36 cellular contexts compared by ENCODE assay signal in genomic region chr2:118557016-118557415, GRCh38.
A peak's percentile ranks its signal among the peaks of the same experiment; 100 is the strongest.
DNase-seq lines count a peak whose midpoint lies in the region; ATAC-seq, FAIRE-seq and TF ChIP-seq lines count a peak whose summit lies in the region.
"Had no signal": no experiment of that assay in that cellular context is flagged by ENCODE, and none has a peak within 500 bp of the region (broad histone marks: within the 10 kb centered on the region; RNA-seq: fewer than 3 reads in every experiment).

No MANE protein-coding gene starts in this region.

- H3K4me3 ChIP-seq in bronchial epithelial cell (ENCODE audit: low read depth, low read length) (no peak overlapping the region), mesenchymal stem cell (ENCODE audit: insufficient read depth in 1 of 2, low read depth in 1 of 2, low read length in 2 of 2) (no peak overlapping the region), neuronal stem cell (ENCODE audit: low read length in 2 of 2) (no peak overlapping the region)
- H3K4me3 ChIP-seq: A549; BLaER1; BLaER1 treated with 17β-estradiol and CSF1 and Interleukin-3, amounts not matched to agents 10 nM and 100 nM had no signal

- FAIRE-seq in bronchial epithelial cell (lab: Jason Lieb, UNC): peak; percentile 84
- FAIRE-seq: A204.1, A549, D721Med had no signal

- DNase-seq in bronchial epithelial cell (ENCODE audit: low read depth) (no peak), mesenchymal stem cell (no peak), neuronal stem cell (ENCODE audit: low spot score) (no peak), osteocyte (ENCODE audit: extremely low spot score, unreplicated experiment) (peak; percentile 53), GM19240 (ENCODE audit: insufficient read length, low spot score) (no peak), NCI-H526 treated with DMSO at 0.1 percent for 48 hours (lab: John Stamatoyannopoulos, UW) (no peak)
- no peak for DNase-seq in activated naive CD4-positive, alpha-beta T cell treated with anti-CD3 and anti-CD28 coated beads for 36 hours
- no peak for DNase-seq in CD4-positive, alpha-beta T cell
- DNase-seq: 8988T; ACHN; AML-193; BE2C; C1 segment of cervical spinal cord; Caco-2; Calu3; CD4-positive, alpha-beta memory T cell; CD4-positive, CD25-positive, alpha-beta regulatory T cell; CD8-positive, alpha-beta memory T cell; CD8-positive, alpha-beta T cell; COR-L47; DMS 273 treated with DMSO at 0.1 percent for 48 hours; DMS153; DMS53; DMS79; DMS79 treated with DMSO at 0.1 percent for 48 hours; DND-41; EL had no signal

- 89% methylated on average over 5 of the region's 5 CpGs for WGBS in mesenchymal stem cell
- no CpG with 5 or more reads among the region's 5 CpGs for WGBS in neuronal stem cell (ENCODE audit: extremely low coverage in 2 of 2, insufficient read length in 2 of 2, insufficient replicate concordance in 1 of 2), 2 donors

- H3K4ac ChIP-seq in mesenchymal stem cell (ENCODE audit: low read depth in 1 of 2, low read length in 2 of 2): no peak overlapping the region
- H3K4ac ChIP-seq in neuronal stem cell (ENCODE audit: low read length): no peak overlapping the region

- CTCF ChIA-PET in activated naive CD4-positive, alpha-beta T cell treated with anti-CD3 and anti-CD28 coated beads for 36 hours (lab: Charles Lee): no interaction called here
- CTCF ChIA-PET in CD4-positive, alpha-beta T cell (lab: Charles Lee): no interaction called here

- POLR2A ChIA-PET in CD4-positive, alpha-beta T cell (lab: Charles Lee): no interaction called here

- H3K23ac ChIP-seq in mesenchymal stem cell (ENCODE audit: low read length in 2 of 2) (no peak overlapping the region), neuronal stem cell (ENCODE audit: low read depth, low read length, poor library complexity) (no peak overlapping the region)

- H3K36me3 ChIP-seq in bronchial epithelial cell (ENCODE audit: control insufficient read depth, insufficient read depth, low read length): no peaks in the 10 kb centered on the region
- no peaks in the 10 kb centered on the region for H3K36me3 ChIP-seq in mesenchymal stem cell (ENCODE audit: control insufficient read depth in 1 of 2, insufficient read depth in 2 of 2, low read depth in 1 of 2, low read length in 2 of 2)
- no peaks in the 10 kb centered on the region for H3K36me3 ChIP-seq in neuronal stem cell (replicated peaks in 1 of 2; ENCODE audit: control insufficient read depth in 2 of 2, insufficient read depth in 2 of 2, low read length in 2 of 2)
- H3K36me3 ChIP-seq: BE2C; BLaER1; BLaER1 treated with 17β-estradiol and CSF1 and Interleukin-3, amounts not matched to agents 10 nM and 100 nM had no signal

- H3K18ac ChIP-seq in mesenchymal stem cell (ENCODE audit: low read depth in 1 of 2, low read length in 2 of 2) (no peak overlapping the region), neuronal stem cell (ENCODE audit: low read length) (peak overlapping the region; percentile 69)

- no peaks in the 10 kb centered on the region for H3K27me3 Mint-ChIP-seq in osteocyte (ENCODE audit: unreplicated experiment)
- H3K27me3 Mint-ChIP-seq in activated naive CD4-positive, alpha-beta T cell treated with anti-CD3 and anti-CD28 coated beads for 36 hours (ENCODE audit: low read depth): peaks cover 12% of the 10 kb centered on the region
- peaks cover 15% of the 10 kb centered on the region for H3K27me3 Mint-ChIP-seq in CD4-positive, alpha-beta T cell
- H3K27me3 Mint-ChIP-seq: B cell had no signal

- intact Hi-C loops in activated naive CD4-positive, alpha-beta T cell treated with anti-CD3 and anti-CD28 coated beads for 36 hours (cut with micrococcal nuclease): no loop called here
- intact Hi-C loops in CD4-positive, alpha-beta T cell (cut with DNase I, micrococcal nuclease): no loop called here

- H2BK12ac ChIP-seq in mesenchymal stem cell (ENCODE audit: low read length in 2 of 2) (no peak overlapping the region), neuronal stem cell (ENCODE audit: low read length) (no peak overlapping the region)

- TF ChIP-seq CTCF in bronchial epithelial cell (IDR thresholded peaks at IDR 0.05; ENCODE audit: insufficient read depth, low read length, severe bottlenecking) (no peak), osteocyte (IDR thresholded peaks at IDR 0.05) (no peak)
- no peak for TF ChIP-seq CTCF in CD4-positive, alpha-beta T cell (IDR thresholded peaks at IDR 0.05)

- H4K91ac ChIP-seq in mesenchymal stem cell (ENCODE audit: low read length): no peak overlapping the region
- no peak overlapping the region for H4K91ac ChIP-seq in neuronal stem cell (ENCODE audit: low read depth, low read length, poor library complexity)

- no peaks in the 10 kb centered on the region for H3K9me3 ChIP-seq in mesenchymal stem cell (ENCODE audit: control insufficient read depth, low read length)
- H3K9me3 ChIP-seq in neuronal stem cell (replicated peaks in 1 of 2; ENCODE audit: control insufficient read depth in 2 of 2, insufficient read depth in 1 of 2, low read depth in 1 of 2, low read length in 2 of 2): no peaks in the 10 kb centered on the region
- H3K9me3 ChIP-seq in CD4-positive, alpha-beta T cell (ENCODE audit: control insufficient read depth, low read length): no peaks in the 10 kb centered on the region
- H3K9me3 ChIP-seq: A549, BE2C, Caco-2 had no signal

- H3K27ac ChIP-seq in mesenchymal stem cell (ENCODE audit: low read length, poor library complexity, severe bottlenecking): no peak overlapping the region
- no peak overlapping the region for H3K27ac ChIP-seq in neuronal stem cell (replicated peaks; ENCODE audit: low read length)
- H3K27ac ChIP-seq in CD4-positive, alpha-beta T cell (ENCODE audit: low read depth, low read length): no peak overlapping the region
- H3K27ac ChIP-seq: 22Rv1; A549; BLaER1; BLaER1 treated with 17β-estradiol and CSF1 and Interleukin-3, amounts not matched to agents 10 nM and 100 nM; C4-2B had no signal

- H3K4me1 ChIP-seq in mesenchymal stem cell (ENCODE audit: control insufficient read depth, insufficient read depth, low read depth, low read length) (no peaks in the 10 kb centered on the region), neuronal stem cell (ENCODE audit: control insufficient read depth in 2 of 2, insufficient read depth in 1 of 2, low read depth in 1 of 2, low read length in 2 of 2) (no peaks in the 10 kb centered on the region)
- H3K4me1 ChIP-seq: A549, BE2C, Caco-2 had no signal

- ATAC-seq in CD4-positive, alpha-beta T cell (ENCODE audit: poor library complexity): no peak
- ATAC-seq: A549; CD8-positive, alpha-beta T cell had no signal

- H2BK15ac ChIP-seq in mesenchymal stem cell (ENCODE audit: low read depth, poor library complexity, severe bottlenecking) (no peak overlapping the region), neuronal stem cell (ENCODE audit: low read length) (no peak overlapping the region)

- H2AK5ac ChIP-seq in mesenchymal stem cell (ENCODE audit: low read length, severe bottlenecking) (no peak overlapping the region), neuronal stem cell (ENCODE audit: low read depth, low read length) (no peak overlapping the region)

- H3K4me3 Mint-ChIP-seq in osteocyte (ENCODE audit: unreplicated experiment): no peak overlapping the region
- no peak overlapping the region for H3K4me3 Mint-ChIP-seq in activated naive CD4-positive, alpha-beta T cell treated with anti-CD3 and anti-CD28 coated beads for 36 hours
- H3K4me3 Mint-ChIP-seq in CD4-positive, alpha-beta T cell: no peak overlapping the region
- H3K4me3 Mint-ChIP-seq: B cell; CD14-positive monocyte; CD4-positive, alpha-beta memory T cell; CD4-positive, CD25-positive, alpha-beta regulatory T cell; CD8-positive, alpha-beta memory T cell; CD8-positive, alpha-beta T cell had no signal

- H4K8ac ChIP-seq in mesenchymal stem cell (ENCODE audit: low read length): no peak overlapping the region
- H4K8ac ChIP-seq in neuronal stem cell (ENCODE audit: low read depth, low read length): no peak overlapping the region

- no peaks in the 10 kb centered on the region for H3K9me3 Mint-ChIP-seq in osteocyte (ENCODE audit: unreplicated experiment)
- no peaks in the 10 kb centered on the region for H3K9me3 Mint-ChIP-seq in activated naive CD4-positive, alpha-beta T cell treated with anti-CD3 and anti-CD28 coated beads for 36 hours
- no peaks in the 10 kb centered on the region for H3K9me3 Mint-ChIP-seq in CD4-positive, alpha-beta T cell
- H3K9me3 Mint-ChIP-seq: CD8-positive, alpha-beta T cell had no signal

- no peaks in the 10 kb centered on the region for H3K79me1 ChIP-seq in mesenchymal stem cell (replicated peaks; ENCODE audit: low read length, poor library complexity, severe bottlenecking)
- H3K79me1 ChIP-seq in neuronal stem cell (ENCODE audit: low read depth, low read length): no peaks in the 10 kb centered on the region

- H3K14ac ChIP-seq in mesenchymal stem cell (ENCODE audit: low read length in 2 of 2): no peak overlapping the region
- H3K14ac ChIP-seq in neuronal stem cell (ENCODE audit: low read length): no peak overlapping the region

- no peak overlapping the region for H2BK120ac ChIP-seq in mesenchymal stem cell (ENCODE audit: low read depth, low read length)
- no peak overlapping the region for H2BK120ac ChIP-seq in neuronal stem cell (ENCODE audit: low read depth, low read length)

- H2BK5ac ChIP-seq in mesenchymal stem cell (ENCODE audit: low read depth, low read length, poor library complexity, severe bottlenecking): no peak overlapping the region
- H2BK5ac ChIP-seq in neuronal stem cell (ENCODE audit: low read length): no peak overlapping the region

- H3K36me3 Mint-ChIP-seq in osteocyte (ENCODE audit: unreplicated experiment): no peaks in the 10 kb centered on the region
- no peaks in the 10 kb centered on the region for H3K36me3 Mint-ChIP-seq in activated naive CD4-positive, alpha-beta T cell treated with anti-CD3 and anti-CD28 coated beads for 36 hours (ENCODE audit: low read depth)
- H3K36me3 Mint-ChIP-seq in CD4-positive, alpha-beta T cell (ENCODE audit: low read depth): no peaks in the 10 kb centered on the region
- H3K36me3 Mint-ChIP-seq: CD14-positive monocyte; CD4-positive, alpha-beta memory T cell; CD4-positive, CD25-positive, alpha-beta regulatory T cell; CD8-positive, alpha-beta memory T cell; CD8-positive, alpha-beta T cell had no signal

- no peaks in the 10 kb centered on the region for H3K27me3 ChIP-seq in bronchial epithelial cell (ENCODE audit: control insufficient read depth, insufficient read depth, low read length)
- H3K27me3 ChIP-seq in mesenchymal stem cell (ENCODE audit: control insufficient read depth in 1 of 2, insufficient read depth in 1 of 2, low read length in 2 of 2): no peaks in the 10 kb centered on the region
- H3K27me3 ChIP-seq in neuronal stem cell (ENCODE audit: control insufficient read depth in 3 of 3, insufficient read depth in 3 of 3, low read depth in 1 of 3, low read length in 3 of 3): no peaks in the 10 kb centered on the region
- no peaks in the 10 kb centered on the region for H3K27me3 ChIP-seq in CD4-positive, alpha-beta T cell (ENCODE audit: control insufficient read depth, insufficient read depth, low read length)
- H3K27me3 ChIP-seq: BE2C; BLaER1; BLaER1 treated with 17β-estradiol and CSF1 and Interleukin-3, amounts not matched to agents 10 nM and 100 nM had no signal

- no peak overlapping the region for H3K4me2 ChIP-seq in mesenchymal stem cell (ENCODE audit: low read length, poor library complexity, severe bottlenecking)
- H3K4me2 ChIP-seq in neuronal stem cell (ENCODE audit: insufficient read depth, low read length, poor library complexity, severe bottlenecking): no peak overlapping the region
- H3K4me2 ChIP-seq: A549; BLaER1; BLaER1 treated with 17β-estradiol and CSF1 and Interleukin-3, amounts not matched to agents 10 nM and 100 nM had no signal

- peak overlapping the region; percentile 14 for H2AFZ ChIP-seq in mesenchymal stem cell (ENCODE audit: low read depth, low read length)
- no peak overlapping the region for H2AFZ ChIP-seq in neuronal stem cell (ENCODE audit: low read length)

- no peak overlapping the region for H3K27ac Mint-ChIP-seq in osteocyte (ENCODE audit: unreplicated experiment)
- H3K27ac Mint-ChIP-seq in activated naive CD4-positive, alpha-beta T cell treated with anti-CD3 and anti-CD28 coated beads for 36 hours: no peak overlapping the region
- H3K27ac Mint-ChIP-seq in CD4-positive, alpha-beta T cell: no peak overlapping the region
- H3K27ac Mint-ChIP-seq: B cell; CD14-positive monocyte; CD4-positive, alpha-beta memory T cell; CD4-positive, CD25-positive, alpha-beta regulatory T cell; CD8-positive, alpha-beta memory T cell; CD8-positive, alpha-beta T cell had no signal

- H3K4me1 Mint-ChIP-seq in osteocyte (ENCODE audit: unreplicated experiment): no peaks in the 10 kb centered on the region
- H3K4me1 Mint-ChIP-seq in activated naive CD4-positive, alpha-beta T cell treated with anti-CD3 and anti-CD28 coated beads for 36 hours (ENCODE audit: low read depth): no peaks in the 10 kb centered on the region
- H3K4me1 Mint-ChIP-seq in CD4-positive, alpha-beta T cell (ENCODE audit: low read depth): no peaks in the 10 kb centered on the region
- H3K4me1 Mint-ChIP-seq: B cell; CD14-positive monocyte; CD4-positive, alpha-beta memory T cell; CD4-positive, CD25-positive, alpha-beta regulatory T cell; CD8-positive, alpha-beta memory T cell had no signal

- H3K9ac ChIP-seq in mesenchymal stem cell (ENCODE audit: low read length) (no peak overlapping the region), neuronal stem cell (ENCODE audit: low read depth, low read length, poor library complexity) (no peak overlapping the region)
- H3K9ac ChIP-seq: BLaER1; BLaER1 treated with 17β-estradiol and CSF1 and Interleukin-3, amounts not matched to agents 10 nM and 100 nM had no signal
